34 cellular contexts compared by ENCODE assay signal in genomic region chr13:85371254-85371653, GRCh38.
"Had no signal": no experiment of that assay in that cellular context is flagged by ENCODE, and none has a peak within 500 bp of the region (broad histone marks: within the 10 kb centered on the region; RNA-seq: fewer than 3 reads in every experiment).

No MANE protein-coding gene starts in this region.

- H3K36me3 ChIP-seq: MG63 had no signal

- H3K4me3 ChIP-seq: MG63 had no signal

- H3K9ac ChIP-seq: KMS-11 had no signal

- H3K9me3 ChIP-seq: MG63 had no signal

- H3K4me2 ChIP-seq: KMS-11 had no signal

- H3K27me3 ChIP-seq: MG63 had no signal

- H3K27ac ChIP-seq: KMS-11 had no signal

- DNase-seq: Karpas-422, Kasumi-1, MG63, MM.1S, MV-4-11, NCI-H1048, NCI-H1092, NCI-H1092 treated with DMSO at 0.1 percent for 48 hours, NCI-H1105, NCI-H1105 treated with DMSO at 0.1 percent for 48 hours, NCI-H1417, NCI-H1417 treated with DMSO at 0.1 percent for 48 hours, NCI-H1436, NCI-H1436 treated with DMSO at 0.1 percent for 48 hours, NCI-H146, NCI-H1694, NCI-H1694 treated with DMSO at 0.1 percent for 48 hours, NCI-H187, NCI-H187 treated with DMSO at 0.1 percent for 48 hours, NCI-H1930, NCI-H2029, NCI-H2029 treated with DMSO at 0.1 percent for 48 hours, NCI-H2081, NCI-H2081 treated with DMSO at 0.1 percent for 48 hours, NCI-H2107, NCI-H2171, NCI-H2171 treated with DMSO at 0.1 percent for 48 hours, NCI-H2227 treated with DMSO at 0.1 percent for 48 hours, NCI-H226, NCI-H345, NCI-H446, NCI-H446 treated with DMSO at 0.1 percent for 48 hours, NCI-H510A had no signal
